15 cellular contexts compared by ENCODE assay signal in genomic region chr5:129019401-129019908, GRCh38. TPM values are rescaled to one million over a fixed set of nuclear protein-coding genes. Genes with fewer than 3 reads are reported as not detected.
DNase-seq lines count a peak whose midpoint lies in the region; ATAC-seq, FAIRE-seq and TF ChIP-seq lines count a peak whose summit lies in the region.
"Had no signal": no experiment of that assay in that cellular context is flagged by ENCODE, and none has a peak within 500 bp of the region (broad histone marks: within the 10 kb centered on the region; RNA-seq: fewer than 3 reads in every experiment).

No MANE protein-coding gene starts in this region.

- TF ChIP-seq CTCF in hepatocyte (IDR thresholded peaks at IDR 0.05; ENCODE audit: poor library complexity) (no peak), thyroid gland (IDR thresholded peaks at IDR 0.05) (no peak)

- 52% methylated on average over 4 of the region's 4 CpGs for WGBS in hepatocyte (ENCODE audit: low lambda C conversion rate, missing lambda C conversion rate)
- 57 to 59% methylated on average over 4 of the region's 4 CpGs for WGBS in thyroid gland, 2 donors

- H3K79me2 ChIP-seq in hepatocyte: no peaks in the 10 kb centered on the region

- peak; percentile 100 for FAIRE-seq in endometrium (lab: Jason Lieb, UNC)

- H2AFZ ChIP-seq in hepatocyte: no peak overlapping the region

- ATAC-seq in HG03159 (IDR thresholded peaks at IDR 0.05; ENCODE audit: unreplicated experiment): no peak
- ATAC-seq in HG02970 (IDR thresholded peaks at IDR 0.05; ENCODE audit: low FRiP score, unreplicated experiment): no peak
- ATAC-seq: CD8-positive, alpha-beta T cell; HCT116 had no signal

- H3K27me3 ChIP-seq in hepatocyte (no peaks in the 10 kb centered on the region), thyroid gland (no peaks in the 10 kb centered on the region)

- H3K4me1 ChIP-seq in hepatocyte (ENCODE audit: insufficient read depth): no peaks in the 10 kb centered on the region
- H3K4me1 ChIP-seq in thyroid gland: peaks cover 0 to 10% of the 10 kb centered on the region in 2 donors
- H3K4me1 ChIP-seq: Caco-2 had no signal

- H3K4me3 ChIP-seq in hepatocyte (no peak overlapping the region), thyroid gland (replicated peaks in 1 of 3) (no peak overlapping the region)

- H3K36me3 ChIP-seq in hepatocyte (replicated peaks; ENCODE audit: insufficient read depth, low read depth) (no peaks in the 10 kb centered on the region), thyroid gland (no peaks in the 10 kb centered on the region)

- no peak for TF ChIP-seq POLR2A in thyroid gland (IDR thresholded peaks at IDR 0.05)

- DNase-seq in OCI-M1 (lab: John Stamatoyannopoulos, UW) (peak; percentile 60), hepatocyte (ENCODE audit: low spot score) (no peak), smooth muscle cell of the brain vasculature (ENCODE audit: low read depth, low spot score) (peak; percentile 3), thyroid gland (no peak), NCI-H526 (lab: John Stamatoyannopoulos, UW) (no peak)
- DNase-seq: Caco-2; CD8-positive, alpha-beta T cell; DMS53; GF-D8 had no signal

- no peaks in the 10 kb centered on the region for H3K9me3 ChIP-seq in hepatocyte (ENCODE audit: low read depth)
- H3K9me3 ChIP-seq in thyroid gland: no peaks in the 10 kb centered on the region
- H3K9me3 ChIP-seq: Caco-2 had no signal

- H3K9me2 ChIP-seq in hepatocyte (replicated peaks; ENCODE audit: insufficient read depth): no peaks in the 10 kb centered on the region

- no peaks in the 10 kb centered on the region for H4K20me1 ChIP-seq in hepatocyte (ENCODE audit: insufficient read depth, poor library complexity, severe bottlenecking)

- H3K4me2 ChIP-seq in hepatocyte: peak overlapping the region; percentile 36

- H3K27ac ChIP-seq in hepatocyte (no peak overlapping the region), thyroid gland (no peak overlapping the region)

- intact Hi-C loops in thyroid gland (cut with DNase I): no loop called here

RNA-seq across cellular contexts. Expression of gene SLC27A6, which starts 54.2 kb away (rescaled TPM):
- total RNA-seq in hepatocyte: 5.0 and 5.8 TPM in 2 replicates
- polyA plus RNA-seq in hepatocyte: 3.5 and 6.0 TPM in 2 replicates
- 1 to 10 TPM in 1 of 4 donors, under 1 TPM in 2, not detected in 1; 0.40 to 2.9 (median 0.88) TPM for total RNA-seq in thyroid gland
- total RNA-seq: A673; Caco-2; CD8-positive, alpha-beta T cell had no signal
- polyA plus RNA-seq: CD14-positive monocyte had no signal

Comparison
In these comparisons a context has a peak if more than half of its experiments do, and no peak if none do; other contexts are left out.
1. DNase-seq: peak in OCI-M1 (single experiment) and smooth muscle cell of the brain vasculature (single experiment); none in hepatocyte (single experiment), thyroid gland (0 of 2) and NCI-H526 (0 of 2).